11 cellular contexts compared by ENCODE assay signal in the genomic region with DNA sequence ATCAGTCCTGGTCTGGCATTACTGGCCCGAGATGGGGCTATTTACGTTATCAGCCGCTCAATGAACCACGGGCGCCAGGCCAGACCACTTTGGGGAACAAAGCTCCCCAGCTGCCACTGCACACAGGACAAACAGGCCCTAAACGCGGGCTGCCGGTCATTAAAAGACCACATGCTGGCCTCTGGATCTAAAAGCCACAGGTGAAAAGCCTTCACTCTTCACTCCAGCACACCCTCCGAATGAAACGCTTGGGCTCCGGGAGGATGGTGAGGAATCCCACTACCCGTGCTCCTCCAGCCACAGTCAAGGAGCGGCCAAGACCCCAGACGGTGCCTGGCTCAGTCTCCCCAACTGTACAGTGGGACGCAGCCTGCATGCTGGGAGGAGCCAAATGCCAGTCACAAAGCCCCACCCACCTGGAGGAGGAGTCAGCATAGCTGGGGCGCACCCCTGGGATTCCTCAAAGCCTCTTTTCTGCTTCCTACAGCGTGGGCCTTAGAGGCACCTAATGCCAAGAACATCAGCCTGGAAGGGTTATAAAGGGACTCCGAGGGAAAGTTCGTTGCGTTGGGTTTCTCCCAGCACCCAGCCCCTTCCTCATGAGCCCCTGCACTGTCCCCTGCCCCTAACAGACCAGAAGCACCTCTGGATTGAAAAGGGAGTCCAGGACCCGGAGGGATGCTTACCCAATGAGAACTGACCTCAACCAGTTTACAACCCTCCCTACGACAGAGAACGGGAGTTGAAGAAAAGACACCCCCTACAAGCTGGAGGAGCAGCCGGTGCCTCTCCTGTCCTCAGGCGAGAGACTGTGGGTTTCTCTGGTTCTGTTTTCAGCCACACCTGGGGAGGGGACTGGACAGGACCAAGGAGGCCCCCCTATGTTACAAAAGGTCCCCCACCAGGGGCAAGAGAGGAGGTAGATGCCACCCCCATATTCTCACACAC. TPM values are rescaled to one million over a fixed set of nuclear protein-coding genes. Genes with fewer than 3 reads are reported as not detected.
DNase-seq lines count a peak whose midpoint lies in the region; ATAC-seq, FAIRE-seq and TF ChIP-seq lines count a peak whose summit lies in the region.
"Had no signal": no experiment of that assay in that cellular context is flagged by ENCODE, and none has a peak within 500 bp of the region (broad histone marks: within the 10 kb centered on the region; RNA-seq: fewer than 3 reads in every experiment).

No MANE protein-coding gene starts in this region.

- no peak for TF ChIP-seq EP300 in GM12878 (IDR thresholded peaks at IDR 0.05; ENCODE audit: borderline replicate concordance in 1 of 2, control insufficient read depth in 1 of 2, low read depth in 2 of 2, low read length in 2 of 2)
- TF ChIP-seq EP300 in upper lobe of left lung (IDR thresholded peaks at IDR 0.05) = no peak

- H3K27me3 ChIP-seq in GM12878 (replicated peaks in 1 of 2; ENCODE audit: control insufficient read depth in 2 of 2, insufficient read depth in 2 of 2, low read length in 1 of 2) (no peaks in the 10 kb centered on the region), upper lobe of left lung (peaks cover 0 to 12% (median 0%) of the 10 kb centered on the region in 4 donors)

- no peaks in the 10 kb centered on the region for H3K27me3 Mint-ChIP-seq in activated naive CD8-positive, alpha-beta T cell
- peaks cover 39% of the 10 kb centered on the region for H3K27me3 Mint-ChIP-seq in activated naive CD8-positive, alpha-beta T cell treated with anti-CD3 and anti-CD28 coated beads for 36 hours

- no peaks in the 10 kb centered on the region for H3K4me1 ChIP-seq in GM12878 (ENCODE audit: control insufficient read depth, insufficient read depth, low read length)
- peaks cover 22 to 77% (median 47%) of the 10 kb centered on the region in 4 donors for H3K4me1 ChIP-seq in upper lobe of left lung

- DNase-seq in activated naive CD8-positive, alpha-beta T cell treated with anti-CD3 and anti-CD28 coated beads for 36 hours = no peak
- DNase-seq in GM12878 (ENCODE audit: low read depth, low spot score) (no peak), left colon (peak; percentile 82 to 83), upper lobe of left lung (peak in 1 of 2 donors; percentile 27), NCI-H526 treated with DMSO at 0.1 percent for 48 hours (lab: John Stamatoyannopoulos, UW) (no peak), islet precursor cell (no peak)
- DNase-seq: CD4-positive, alpha-beta memory T cell had no signal

- 82% methylated on average over 24 of the region's 25 CpGs for WGBS in GM12878 (ENCODE audit: insufficient coverage, insufficient replicate concordance, low lambda C conversion rate, missing lambda C conversion rate)
- 64 to 69% methylated on average over 12 to 25 of the region's 25 CpGs for WGBS in upper lobe of left lung, 2 donors

- POLR2A ChIA-PET in GM12878 (lab: Charles Lee) = interaction anchor here (0.7 to 0.8 kb wide), 2 partner anchors 17 to 81 kb away, joined by 4 read pairs; no protein-coding TSS in a partner anchor

- no peak for TF ChIP-seq CTCF in GM12878 (IDR thresholded peaks at IDR 0.05 in 2 of 3, conservative IDR thresholded peaks at IDR 0.05 in 1 of 3; ENCODE audit: control insufficient read depth in 2 of 3, extremely low read depth in 1 of 3, insufficient read depth in 1 of 3, low read depth in 3 of 3, low read length in 3 of 3)
- no peak for TF ChIP-seq CTCF in upper lobe of left lung (IDR thresholded peaks at IDR 0.05)

- no peak for FAIRE-seq in GM12878 (lab: Jason Lieb, UNC)

- SMC1A ChIA-PET in GM12878 (lab: Charles Lee; ENCODE audit: uncharacterized antibody, unreplicated experiment) = interaction anchor here (0.7 to 1.3 kb wide), 3 partner anchors 17 to 77 kb away, joined by 3 read pairs; no protein-coding TSS in a partner anchor

- ATAC-seq in GM12878 (no peak), left colon (peak; percentile 18), upper lobe of left lung (ENCODE audit: low FRiP score in 2 of 2) (no peak), GM19455 (IDR thresholded peaks at IDR 0.05; ENCODE audit: unreplicated experiment) (no peak)
- ATAC-seq: activated naive CD4-positive, alpha-beta T cell treated with anti-CD3 and anti-CD28 coated beads, Interleukin-2, amount 50 U/mL, for 72 hours had no signal

- no peaks in the 10 kb centered on the region for H3K36me3 Mint-ChIP-seq in activated naive CD8-positive, alpha-beta T cell
- H3K36me3 Mint-ChIP-seq in activated naive CD8-positive, alpha-beta T cell treated with anti-CD3 and anti-CD28 coated beads for 36 hours = no peaks in the 10 kb centered on the region
- H3K36me3 Mint-ChIP-seq: activated naive CD4-positive, alpha-beta T cell treated with anti-CD3 and anti-CD28 coated beads, Interleukin-2, amount 50 U/mL, for 72 hours; CD4-positive, alpha-beta memory T cell had no signal

- in situ Hi-C loops in GM12878 (cut with MboI) = no loop called here

- H3K4me3 ChIP-seq in GM12878 (no peak overlapping the region), upper lobe of left lung (no peak overlapping the region)

- RAD21 ChIA-PET in GM12878 (lab: Charles Lee; ENCODE audit: unreplicated experiment) = interaction anchor here (1.0 kb wide), 1 partner anchor 17 kb away, joined by 4 read pairs; no protein-coding TSS in a partner anchor

- no peaks in the 10 kb centered on the region for H4K20me1 ChIP-seq in GM12878 (ENCODE audit: control insufficient read depth, insufficient read depth)

- H3K9ac ChIP-seq in GM12878 (ENCODE audit: control insufficient read depth, insufficient read depth, low read length) = no peak overlapping the region

- H3K9me3 ChIP-seq in GM12878 (replicated peaks; ENCODE audit: control insufficient read depth, insufficient read depth, low read length) (no peaks in the 10 kb centered on the region), upper lobe of left lung (no peaks in the 10 kb centered on the region)

- intact Hi-C loops in GM12878 (cut with micrococcal nuclease; ENCODE audit: unreplicated experiment) = loop anchor here (2.0 kb wide), 1 partner anchor 90 kb away; no protein-coding TSS in a partner anchor
- intact Hi-C loops in left colon (cut with DNase I, micrococcal nuclease) = no loop called here

- H3K27ac Mint-ChIP-seq in activated naive CD8-positive, alpha-beta T cell = no peak overlapping the region
- no peak overlapping the region for H3K27ac Mint-ChIP-seq in activated naive CD8-positive, alpha-beta T cell treated with anti-CD3 and anti-CD28 coated beads for 36 hours

- no peak for TF ChIP-seq RAD21 in GM12878 (IDR thresholded peaks at IDR 0.05; ENCODE audit: insufficient read depth, low read depth, low read length)

- TF ChIP-seq POLR2A in GM12878 (IDR thresholded peaks at IDR 0.05; ENCODE audit: low read depth, low read length) = no peak
- TF ChIP-seq POLR2A in upper lobe of left lung (IDR thresholded peaks at IDR 0.05) = no peak

- no peak overlapping the region for H2AFZ ChIP-seq in GM12878 (ENCODE audit: control insufficient read depth, low read depth, low read length)

- peak overlapping the region; percentile 13 for H3K4me3 Mint-ChIP-seq in activated naive CD8-positive, alpha-beta T cell
- no peak overlapping the region for H3K4me3 Mint-ChIP-seq in activated naive CD8-positive, alpha-beta T cell treated with anti-CD3 and anti-CD28 coated beads for 36 hours

- H3K27ac ChIP-seq in GM12878 (ENCODE audit: control insufficient read depth, insufficient read depth) (no peak overlapping the region), upper lobe of left lung (peak overlapping the region in 3 of 4 donors; percentile 34 to 65 (median 43))

- peaks cover 13% of the 10 kb centered on the region for H3K4me1 Mint-ChIP-seq in activated naive CD8-positive, alpha-beta T cell (ENCODE audit: low read depth)
- H3K4me1 Mint-ChIP-seq in activated naive CD8-positive, alpha-beta T cell treated with anti-CD3 and anti-CD28 coated beads for 36 hours = peaks cover 7% of the 10 kb centered on the region

- H3K79me2 ChIP-seq in GM12878 (ENCODE audit: control insufficient read depth, insufficient read depth, low read length) = no peaks in the 10 kb centered on the region

- CTCF ChIA-PET in GM12878 (lab: Yijun Ruan, JAX) = interaction anchor here (1.0 kb wide), 1 partner anchor 24 kb away, joined by 3 read pairs; no protein-coding TSS in a partner anchor

- no peak overlapping the region for H3K4me2 ChIP-seq in GM12878 (ENCODE audit: control insufficient read depth, insufficient read depth)

- H3K36me3 ChIP-seq in GM12878 (ENCODE audit: control insufficient read depth in 2 of 2, insufficient read depth in 2 of 2, low read length in 1 of 2) = no peaks in the 10 kb centered on the region; a peak in 1 of 4 replicates
- peaks cover 0 to 14% (median 5%) of the 10 kb centered on the region in 4 donors for H3K36me3 ChIP-seq in upper lobe of left lung

- no TSS peak for BruUV-seq in GM12878 (replicated peaks; lab: Mats Ljungman, UMichigan)

- no peaks in the 10 kb centered on the region for H3K9me3 Mint-ChIP-seq in activated naive CD8-positive, alpha-beta T cell (ENCODE audit: low read depth)
- H3K9me3 Mint-ChIP-seq in activated naive CD8-positive, alpha-beta T cell treated with anti-CD3 and anti-CD28 coated beads for 36 hours = no peaks in the 10 kb centered on the region
- H3K9me3 Mint-ChIP-seq: activated naive CD4-positive, alpha-beta T cell treated with anti-CD3 and anti-CD28 coated beads, Interleukin-2, amount 50 U/mL, for 72 hours; CD4-positive, alpha-beta memory T cell; stimulated activated naive CD8-positive, alpha-beta T cell treated with anti-CD3 and anti-CD28 coated beads, Interleukin-15, Interleukin-2, amounts not matched to agents 100 ng/mL and 50 ng/mL, for 24 hours had no signal

RNA-seq across cellular contexts. Expression of a gene that starts 4.7 kb away (rescaled TPM):
- 1 to 10 TPM; 3.3 to 4.1 TPM for total RNA-seq in activated naive CD8-positive, alpha-beta T cell treated with anti-CD3 and anti-CD28 coated beads for 36 hours
- total RNA-seq in GM12878 (2013; cell fraction: nucleolus; rRNA removed) = 48.1 and 48.7 TPM in 2 replicates
- total RNA-seq in GM12878 (2014; rRNA removed) (5.7 and 7.2 TPM in 2 replicates), GM12878 (2014; rRNA removed; fragmentation: Illumina TruSeq; extraction: Trizol) (4.2 and 5.5 TPM in 2 replicates), GM12878 (2021) (8.2 and 10.7 TPM in 2 replicates), left colon (10 to 100 TPM; 58.7 to 80.2 TPM), upper lobe of left lung (10 to 100 TPM; 23.0 to 73.3 (median 44.6) TPM)
- 0.93 TPM for polyA plus RNA-seq in GM12878 (2011; ENCODE audit: low read depth)
- polyA plus RNA-seq in GM12878 (2011; rRNA removed) (6.5 and 10.0 TPM in 2 replicates), GM12878 (2014; fragmentation: Illumina TruSeq; extraction: Trizol) (3.5 and 3.6 TPM in 2 replicates), GM12878 (2014; fragmentation: Nextera tagmentation; extraction: Ambion mirVana) (1 to 10 TPM; 5.8 to 9.2 TPM), GM12878 (2014; rRNA removed) (5.1 and 6.2 TPM in 2 replicates), GM12878 (2016; fragmentation: Nextera tagmentation; extraction: Ambion mirVana) (1 to 10 TPM; 2.5 to 3.2 TPM)
- polyA plus RNA-seq in GM12878 (2011; cell fraction: cytosol; rRNA removed) = 11.9 and 13.4 TPM in 2 replicates
- 31.4 and 35.6 TPM in 2 replicates for polyA plus RNA-seq in GM12878 (2011; cell fraction: nucleus; rRNA removed)
- 2.0 and 4.6 TPM in 2 replicates for polyA plus RNA-seq in GM12878 (2012)
- polyA minus RNA-seq in GM12878 (2011; rRNA and poly(A)+ RNA removed) = 27.1 and 46.8 TPM in 2 replicates
- 20.0 and 25.0 TPM in 2 replicates for polyA minus RNA-seq in GM12878 (2011; cell fraction: cytosol; rRNA and poly(A)+ RNA removed)
- polyA minus RNA-seq in GM12878 (2011; cell fraction: nucleus; rRNA and poly(A)+ RNA removed) = 8.8 and 16.8 TPM in 2 replicates
- polyA plus RNA-seq: CD4-positive, alpha-beta memory T cell had no signal

Comparison
In these comparisons a context has a peak if more than half of its experiments do, and no peak if none do; other contexts are left out.
1. DNase-seq: peak in left colon (2 of 2); none in activated naive CD8-positive, alpha-beta T cell treated with anti-CD3 and anti-CD28 coated beads for 36 hours (single experiment), GM12878 (single experiment), NCI-H526 treated with DMSO at 0.1 percent for 48 hours (single experiment) and islet precursor cell (single experiment).